In the genomic region with DNA sequence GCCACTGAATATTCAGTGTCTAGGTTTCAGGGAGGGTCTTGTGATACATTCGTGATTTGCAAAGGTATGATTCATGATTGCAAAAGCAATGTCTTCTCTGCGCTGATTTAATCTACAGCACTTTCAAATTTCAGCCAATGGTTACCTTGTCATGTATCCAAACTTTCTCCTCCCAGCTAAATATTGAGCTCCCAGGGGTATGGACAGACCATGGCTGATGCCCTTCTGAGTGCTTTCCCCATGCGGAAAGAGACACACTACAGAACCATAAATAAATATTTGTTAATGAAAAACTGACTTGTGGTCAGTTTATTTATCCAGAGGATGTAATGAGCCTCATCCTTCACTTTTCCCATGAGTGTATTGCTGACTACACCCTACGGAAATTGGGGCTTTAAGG, we compare ENCODE assay signal across 6 cellular contexts. TPM values are rescaled to one million over a fixed set of nuclear protein-coding genes. Genes with fewer than 3 reads are reported as not detected.
"Had no signal": no experiment of that assay in that cellular context is flagged by ENCODE, and none has a peak within 500 bp of the region (broad histone marks: within the 10 kb centered on the region; RNA-seq: fewer than 3 reads in every experiment).

No MANE protein-coding gene starts in this region.

- H3K27ac ChIP-seq: GM23248 had no signal

- H3K9me3 Mint-ChIP-seq: H9 had no signal

- H3K27ac Mint-ChIP-seq: H9 had no signal

- H3K4me3 Mint-ChIP-seq: H9 had no signal

- DNase-seq: GM23248, H9, HCEC 1CT, IMR-90 had no signal

- H3K4me3 ChIP-seq: GM23248, K562 had no signal

RNA-seq across cellular contexts. Expression of gene PCSK2, which starts 21.6 kb away (rescaled TPM):
- total RNA-seq: GM23248, HT-29, IMR-90 had no signal
- polyA plus RNA-seq: GM23248, IMR-90 had no signal
